ENCODE assay signal across 1 cellular context in genomic region chr12:94230357-94230905, GRCh38.
TF ChIP-seq lines count a peak whose summit lies in the region.

No MANE protein-coding gene starts in this region.

TF ChIP-seq in HepG2, 621 proteins besides CTCF, POLR2A, EP300 and RAD21 (continued from another document and continues in another):
- TF ChIP-seq, protein P1, sequence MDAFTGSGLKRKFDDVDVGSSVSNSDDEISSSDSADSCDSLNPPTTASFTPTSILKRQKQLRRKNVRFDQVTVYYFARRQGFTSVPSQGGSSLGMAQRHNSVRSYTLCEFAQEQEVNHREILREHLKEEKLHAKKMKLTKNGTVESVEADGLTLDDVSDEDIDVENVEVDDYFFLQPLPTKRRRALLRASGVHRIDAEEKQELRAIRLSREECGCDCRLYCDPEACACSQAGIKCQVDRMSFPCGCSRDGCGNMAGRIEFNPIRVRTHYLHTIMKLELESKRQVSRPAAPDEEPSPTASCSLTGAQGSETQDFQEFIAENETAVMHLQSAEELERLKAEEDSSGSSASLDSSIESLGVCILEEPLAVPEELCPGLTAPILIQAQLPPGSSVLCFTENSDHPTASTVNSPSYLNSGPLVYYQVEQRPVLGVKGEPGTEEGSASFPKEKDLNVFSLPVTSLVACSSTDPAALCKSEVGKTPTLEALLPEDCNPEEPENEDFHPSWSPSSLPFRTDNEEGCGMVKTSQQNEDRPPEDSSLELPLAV (CRISPR knock-in tag; conservative IDR thresholded peaks at IDR 0.05; ENCODE audit: low read depth): no peak
- TF ChIP-seq ZSCAN21 (CRISPR knock-in tag; IDR thresholded peaks at IDR 0.05; ENCODE audit: borderline replicate concordance): peak; percentile 98
- TF ChIP-seq ZNF547 (CRISPR knock-in tag; IDR thresholded peaks at IDR 0.05): no peak
- TF ChIP-seq ARNT (IDR thresholded peaks at IDR 0.05): no peak
- no peak for TF ChIP-seq ZNF33A (CRISPR knock-in tag; IDR thresholded peaks at IDR 0.05; ENCODE audit: borderline replicate concordance)
- TF ChIP-seq ZNF256 (CRISPR knock-in tag; conservative IDR thresholded peaks at IDR 0.05): no peak
- no peak for TF ChIP-seq AGO1 (IDR thresholded peaks at IDR 0.05; ENCODE audit: low read depth, low read length, poor library complexity, severe bottlenecking)
- no peak for TF ChIP-seq ZNF10 (CRISPR knock-in tag; IDR thresholded peaks at IDR 0.05; ENCODE audit: borderline replicate concordance, low read depth)
- TF ChIP-seq YEATS2 (CRISPR knock-in tag; IDR thresholded peaks at IDR 0.05; ENCODE audit: borderline replicate concordance): peak; percentile 30; the same call in 1 of the 2 replicates
- TF ChIP-seq ZNF775 (CRISPR knock-in tag; IDR thresholded peaks at IDR 0.05; ENCODE audit: borderline replicate concordance): no peak
- TF ChIP-seq ZNF205 (CRISPR knock-in tag; IDR thresholded peaks at IDR 0.05): peak; percentile 81; the same call in 1 of the 2 replicates
- TF ChIP-seq ZNF556 (CRISPR knock-in tag; IDR thresholded peaks at IDR 0.05; ENCODE audit: borderline replicate concordance): no peak
- TF ChIP-seq PCBP1 (IDR thresholded peaks at IDR 0.05; ENCODE audit: borderline replicate concordance, low read depth, low read length): no peak
- no peak for TF ChIP-seq ZNF850 (CRISPR knock-in tag; conservative IDR thresholded peaks at IDR 0.05)
- no peak for TF ChIP-seq JUND (CRISPR knock-in tag; IDR thresholded peaks at IDR 0.05)
- TF ChIP-seq ZFYVE20 (CRISPR knock-in tag; IDR thresholded peaks at IDR 0.05; ENCODE audit: borderline replicate concordance, low read depth): no peak
- no peak for TF ChIP-seq ATF7 (IDR thresholded peaks at IDR 0.05)
- no peak for TF ChIP-seq ATF7 (CRISPR knock-in tag; IDR thresholded peaks at IDR 0.05)
- no peak for TF ChIP-seq HNRNPL (IDR thresholded peaks at IDR 0.05; ENCODE audit: low read depth, low read length)
- TF ChIP-seq ONECUT2 (CRISPR knock-in tag; IDR thresholded peaks at IDR 0.05): no peak
- TF ChIP-seq POGZ (CRISPR knock-in tag; IDR thresholded peaks at IDR 0.05): peak; percentile 48; the same call in 1 of the 2 replicates
- no peak for TF ChIP-seq ZSCAN12 (CRISPR knock-in tag; IDR thresholded peaks at IDR 0.05)
- TF ChIP-seq, protein P2, sequence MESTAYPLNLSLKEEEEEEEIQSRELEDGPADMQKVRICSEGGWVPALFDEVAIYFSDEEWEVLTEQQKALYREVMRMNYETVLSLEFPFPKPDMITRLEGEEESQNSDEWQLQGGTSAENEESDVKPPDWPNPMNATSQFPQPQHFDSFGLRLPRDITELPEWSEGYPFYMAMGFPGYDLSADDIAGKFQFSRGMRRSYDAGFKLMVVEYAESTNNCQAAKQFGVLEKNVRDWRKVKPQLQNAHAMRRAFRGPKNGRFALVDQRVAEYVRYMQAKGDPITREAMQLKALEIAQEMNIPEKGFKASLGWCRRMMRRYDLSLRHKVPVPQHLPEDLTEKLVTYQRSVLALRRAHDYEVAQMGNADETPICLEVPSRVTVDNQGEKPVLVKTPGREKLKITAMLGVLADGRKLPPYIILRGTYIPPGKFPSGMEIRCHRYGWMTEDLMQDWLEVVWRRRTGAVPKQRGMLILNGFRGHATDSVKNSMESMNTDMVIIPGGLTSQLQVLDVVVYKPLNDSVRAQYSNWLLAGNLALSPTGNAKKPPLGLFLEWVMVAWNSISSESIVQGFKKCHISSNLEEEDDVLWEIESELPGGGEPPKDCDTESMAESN (CRISPR knock-in tag; conservative IDR thresholded peaks at IDR 0.05): 0 out of 2 replicates have a peak, but pooled peaks have one; percentile 27
- TF ChIP-seq ZNF776 (CRISPR knock-in tag; IDR thresholded peaks at IDR 0.05): no peak
- no peak for TF ChIP-seq SP1 (IDR thresholded peaks at IDR 0.05)
- no peak for TF ChIP-seq SP1 (CRISPR knock-in tag; IDR thresholded peaks at IDR 0.05)
- TF ChIP-seq ZFP90 (CRISPR knock-in tag; IDR thresholded peaks at IDR 0.05; ENCODE audit: borderline replicate concordance): no peak
- no peak for TF ChIP-seq ZNF333 (CRISPR knock-in tag; IDR thresholded peaks at IDR 0.05; ENCODE audit: borderline replicate concordance)
- TF ChIP-seq THAP11 (CRISPR knock-in tag; IDR thresholded peaks at IDR 0.05): no peak; the same call in 1 of the 2 replicates
- TF ChIP-seq KDM5A (IDR thresholded peaks at IDR 0.05; ENCODE audit: borderline replicate concordance, low read length): no peak
- peak; percentile 51; the same call in 1 of the 2 replicates for TF ChIP-seq FOXK1 (CRISPR knock-in tag; IDR thresholded peaks at IDR 0.05; ENCODE audit: borderline replicate concordance, low read depth)
- no peak for TF ChIP-seq ZNF616 (CRISPR knock-in tag; IDR thresholded peaks at IDR 0.05; ENCODE audit: low read depth)
- TF ChIP-seq SMC3 (IDR thresholded peaks at IDR 0.05; ENCODE audit: low read length): no peak
- no peak for TF ChIP-seq ZNF782 (CRISPR knock-in tag; IDR thresholded peaks at IDR 0.05; ENCODE audit: borderline replicate concordance)
- TF ChIP-seq FOXJ3 (CRISPR knock-in tag; IDR thresholded peaks at IDR 0.05; ENCODE audit: borderline replicate concordance): peak; percentile 76; the same call in 1 of the 2 replicates
- no peak for TF ChIP-seq PLRG1 (conservative IDR thresholded peaks at IDR 0.05)
- TF ChIP-seq ZSCAN30 (CRISPR knock-in tag; IDR thresholded peaks at IDR 0.05): no peak
- TF ChIP-seq ZSCAN31 (CRISPR knock-in tag; IDR thresholded peaks at IDR 0.05; ENCODE audit: low read depth): no peak
- TF ChIP-seq ZNF136 (CRISPR knock-in tag; IDR thresholded peaks at IDR 0.05; ENCODE audit: low read depth): no peak
- TF ChIP-seq, protein P3, sequence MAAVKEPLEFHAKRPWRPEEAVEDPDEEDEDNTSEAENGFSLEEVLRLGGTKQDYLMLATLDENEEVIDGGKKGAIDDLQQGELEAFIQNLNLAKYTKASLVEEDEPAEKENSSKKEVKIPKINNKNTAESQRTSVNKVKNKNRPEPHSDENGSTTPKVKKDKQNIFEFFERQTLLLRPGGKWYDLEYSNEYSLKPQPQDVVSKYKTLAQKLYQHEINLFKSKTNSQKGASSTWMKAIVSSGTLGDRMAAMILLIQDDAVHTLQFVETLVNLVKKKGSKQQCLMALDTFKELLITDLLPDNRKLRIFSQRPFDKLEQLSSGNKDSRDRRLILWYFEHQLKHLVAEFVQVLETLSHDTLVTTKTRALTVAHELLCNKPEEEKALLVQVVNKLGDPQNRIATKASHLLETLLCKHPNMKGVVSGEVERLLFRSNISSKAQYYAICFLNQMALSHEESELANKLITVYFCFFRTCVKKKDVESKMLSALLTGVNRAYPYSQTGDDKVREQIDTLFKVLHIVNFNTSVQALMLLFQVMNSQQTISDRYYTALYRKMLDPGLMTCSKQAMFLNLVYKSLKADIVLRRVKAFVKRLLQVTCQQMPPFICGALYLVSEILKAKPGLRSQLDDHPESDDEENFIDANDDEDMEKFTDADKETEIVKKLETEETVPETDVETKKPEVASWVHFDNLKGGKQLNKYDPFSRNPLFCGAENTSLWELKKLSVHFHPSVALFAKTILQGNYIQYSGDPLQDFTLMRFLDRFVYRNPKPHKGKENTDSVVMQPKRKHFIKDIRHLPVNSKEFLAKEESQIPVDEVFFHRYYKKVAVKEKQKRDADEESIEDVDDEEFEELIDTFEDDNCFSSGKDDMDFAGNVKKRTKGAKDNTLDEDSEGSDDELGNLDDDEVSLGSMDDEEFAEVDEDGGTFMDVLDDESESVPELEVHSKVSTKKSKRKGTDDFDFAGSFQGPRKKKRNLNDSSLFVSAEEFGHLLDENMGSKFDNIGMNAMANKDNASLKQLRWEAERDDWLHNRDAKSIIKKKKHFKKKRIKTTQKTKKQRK (IDR thresholded peaks at IDR 0.05; ENCODE audit: low read length): no peak
- peak; percentile 49; the same call in 1 of the 2 replicates for TF ChIP-seq MAX (IDR thresholded peaks at IDR 0.05)
- TF ChIP-seq, protein P4, sequence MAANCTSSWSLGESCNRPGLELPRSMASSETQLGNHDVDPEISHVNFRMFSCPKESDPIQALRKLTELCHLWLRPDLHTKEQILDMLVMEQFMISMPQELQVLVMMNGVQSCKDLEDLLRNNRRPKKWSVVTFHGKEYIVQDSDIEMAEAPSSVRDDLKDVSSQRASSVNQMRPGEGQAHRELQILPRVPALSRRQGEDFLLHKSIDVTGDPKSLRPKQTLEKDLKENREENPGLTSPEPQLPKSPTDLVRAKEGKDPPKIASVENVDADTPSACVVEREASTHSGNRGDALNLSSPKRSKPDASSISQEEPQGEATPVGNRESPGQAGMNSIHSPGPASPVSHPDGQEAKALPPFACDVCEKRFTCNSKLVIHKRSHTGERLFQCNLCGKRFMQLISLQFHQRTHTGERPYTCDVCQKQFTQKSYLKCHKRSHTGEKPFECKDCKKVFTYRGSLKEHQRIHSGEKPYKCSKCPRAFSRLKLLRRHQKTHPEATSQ (CRISPR knock-in tag; IDR thresholded peaks at IDR 0.05; ENCODE audit: borderline replicate concordance): no peak
- no peak for TF ChIP-seq IRF1 (CRISPR knock-in tag; IDR thresholded peaks at IDR 0.05; ENCODE audit: low read depth)
- TF ChIP-seq NFE2 (CRISPR knock-in tag; IDR thresholded peaks at IDR 0.05): no peak
- TF ChIP-seq ZNF329 (CRISPR knock-in tag; IDR thresholded peaks at IDR 0.05; ENCODE audit: low read depth): no peak
- TF ChIP-seq ZNF33B (CRISPR knock-in tag; IDR thresholded peaks at IDR 0.05): no peak
- 0 out of 2 replicates have a peak, but pooled peaks have one; percentile 51 for TF ChIP-seq ZNF543 (CRISPR knock-in tag; IDR thresholded peaks at IDR 0.05)
- TF ChIP-seq, protein P5, sequence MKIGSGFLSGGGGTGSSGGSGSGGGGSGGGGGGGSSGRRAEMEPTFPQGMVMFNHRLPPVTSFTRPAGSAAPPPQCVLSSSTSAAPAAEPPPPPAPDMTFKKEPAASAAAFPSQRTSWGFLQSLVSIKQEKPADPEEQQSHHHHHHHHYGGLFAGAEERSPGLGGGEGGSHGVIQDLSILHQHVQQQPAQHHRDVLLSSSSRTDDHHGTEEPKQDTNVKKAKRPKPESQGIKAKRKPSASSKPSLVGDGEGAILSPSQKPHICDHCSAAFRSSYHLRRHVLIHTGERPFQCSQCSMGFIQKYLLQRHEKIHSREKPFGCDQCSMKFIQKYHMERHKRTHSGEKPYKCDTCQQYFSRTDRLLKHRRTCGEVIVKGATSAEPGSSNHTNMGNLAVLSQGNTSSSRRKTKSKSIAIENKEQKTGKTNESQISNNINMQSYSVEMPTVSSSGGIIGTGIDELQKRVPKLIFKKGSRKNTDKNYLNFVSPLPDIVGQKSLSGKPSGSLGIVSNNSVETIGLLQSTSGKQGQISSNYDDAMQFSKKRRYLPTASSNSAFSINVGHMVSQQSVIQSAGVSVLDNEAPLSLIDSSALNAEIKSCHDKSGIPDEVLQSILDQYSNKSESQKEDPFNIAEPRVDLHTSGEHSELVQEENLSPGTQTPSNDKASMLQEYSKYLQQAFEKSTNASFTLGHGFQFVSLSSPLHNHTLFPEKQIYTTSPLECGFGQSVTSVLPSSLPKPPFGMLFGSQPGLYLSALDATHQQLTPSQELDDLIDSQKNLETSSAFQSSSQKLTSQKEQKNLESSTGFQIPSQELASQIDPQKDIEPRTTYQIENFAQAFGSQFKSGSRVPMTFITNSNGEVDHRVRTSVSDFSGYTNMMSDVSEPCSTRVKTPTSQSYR (CRISPR knock-in tag; IDR thresholded peaks at IDR 0.05; ENCODE audit: borderline replicate concordance): no peak
- peak; percentile 81 for TF ChIP-seq MED1 (CRISPR knock-in tag; IDR thresholded peaks at IDR 0.05)
- TF ChIP-seq HDAC6 (IDR thresholded peaks at IDR 0.05; ENCODE audit: low read depth, low read length): no peak
- TF ChIP-seq ZNF451 (CRISPR knock-in tag; IDR thresholded peaks at IDR 0.05): no peak
- TF ChIP-seq CCDC6 (CRISPR knock-in tag; IDR thresholded peaks at IDR 0.05): no peak
- peak; percentile 85 for TF ChIP-seq FOXP4 (CRISPR knock-in tag; IDR thresholded peaks at IDR 0.05)
- TF ChIP-seq ZNF335 (CRISPR knock-in tag; IDR thresholded peaks at IDR 0.05): peak; percentile 50; the same call in 1 of the 2 replicates
- no peak for TF ChIP-seq ZNF317 (CRISPR knock-in tag; IDR thresholded peaks at IDR 0.05)
- TF ChIP-seq ZNF788 (CRISPR knock-in tag; IDR thresholded peaks at IDR 0.05; ENCODE audit: borderline replicate concordance): 0 out of 2 replicates have a peak, but pooled peaks have one; percentile 41
- TF ChIP-seq ATF2 (CRISPR knock-in tag; IDR thresholded peaks at IDR 0.05): peak; percentile 67
- TF ChIP-seq ZNF605 (CRISPR knock-in tag; IDR thresholded peaks at IDR 0.05): no peak
- no peak for TF ChIP-seq RBM39 (IDR thresholded peaks at IDR 0.05; ENCODE audit: low read depth, low read length, poor library complexity, severe bottlenecking)
- TF ChIP-seq GABPA (IDR thresholded peaks at IDR 0.05; ENCODE audit: low read depth, low read length): no peak
- peak; percentile 58; the same call in 1 of the 2 replicates for TF ChIP-seq GABPA (CRISPR knock-in tag; IDR thresholded peaks at IDR 0.05; ENCODE audit: low read depth)
- TF ChIP-seq TCF7 (IDR thresholded peaks at IDR 0.05; ENCODE audit: low read depth): peak; percentile 84
